8 cellular contexts compared by ENCODE assay signal in genomic region chr5:14257995-14258403, GRCh38.
DNase-seq lines count a peak whose midpoint lies in the region; ATAC-seq and TF ChIP-seq lines count a peak whose summit lies in the region.

No MANE protein-coding gene starts in this region.

- peaks cover 0 to 12% (median 7%) of the 10 kb centered on the region in 6 donors for H3K9me3 Mint-ChIP-seq in immature natural killer cell
- peaks cover 8% of the 10 kb centered on the region for H3K9me3 Mint-ChIP-seq in activated CD8-positive, alpha-beta memory T cell treated with anti-CD3 and anti-CD28 coated beads, Interleukin-2, amount 10 ng/mL, durations not matched to agents 7 days and 5 days (ENCODE audit: low read depth)

- H3K27me3 Mint-ChIP-seq in immature natural killer cell (ENCODE audit: low read depth in 3 of 3) = peaks cover 0 to 3% (median 2%) of the 10 kb centered on the region in 3 donors
- H3K27me3 Mint-ChIP-seq in activated CD8-positive, alpha-beta memory T cell treated with anti-CD3 and anti-CD28 coated beads, Interleukin-2, amount 10 ng/mL, durations not matched to agents 7 days and 5 days = peaks cover 7% of the 10 kb centered on the region

- H3K4me3 Mint-ChIP-seq in immature natural killer cell = peak overlapping the region in 3 of 5 donors; percentile 7 to 30 (median 15)
- no peak overlapping the region for H3K4me3 Mint-ChIP-seq in activated CD8-positive, alpha-beta memory T cell treated with anti-CD3 and anti-CD28 coated beads, Interleukin-2, amount 10 ng/mL, durations not matched to agents 7 days and 5 days

- peak overlapping the region in 3 of 6 donors; percentile 12 to 31 (median 15) for H3K27ac Mint-ChIP-seq in immature natural killer cell
- no peak overlapping the region for H3K27ac Mint-ChIP-seq in activated CD8-positive, alpha-beta memory T cell treated with anti-CD3 and anti-CD28 coated beads, Interleukin-2, amount 10 ng/mL, durations not matched to agents 7 days and 5 days

- intact Hi-C loops in lower leg skin (cut with DNase I; ENCODE audit: low total_unique reads) (no loop called here), Right ventricle myocardium inferior (cut with DNase I) (no loop called here)

- CTCF ChIA-PET in activated CD8-positive, alpha-beta memory T cell treated with anti-CD3 and anti-CD28 coated beads, Interleukin-2, amount 10 ng/mL, durations not matched to agents 7 days and 5 days (lab: Charles Lee) = interaction anchor here (0.7 kb wide), 2 partner anchors 12 to 92 kb away, joined by 3 read pairs; no protein-coding TSS in a partner anchor

- TF ChIP-seq CTCF in lower leg skin (IDR thresholded peaks at IDR 0.05) = no peak

- ATAC-seq in GM18519 (IDR thresholded peaks at IDR 0.05; ENCODE audit: low FRiP score, unreplicated experiment) = peak; percentile 55
- peak; percentile 70 for ATAC-seq in GM21717 (IDR thresholded peaks at IDR 0.05; ENCODE audit: unreplicated experiment)
- ATAC-seq in HG03457 (IDR thresholded peaks at IDR 0.05; ENCODE audit: unreplicated experiment) = peak; percentile 49
- no peak for ATAC-seq in Right ventricle myocardium inferior
- no peak for ATAC-seq in activated CD8-positive, alpha-beta memory T cell treated with anti-CD3 and anti-CD28 coated beads, Interleukin-2, amount 10 ng/mL, durations not matched to agents 7 days and 5 days

- TF ChIP-seq POLR2A in lower leg skin (IDR thresholded peaks at IDR 0.05) = no peak

- peaks cover 0 to 8% (median 0%) of the 10 kb centered on the region in 3 donors for H3K36me3 Mint-ChIP-seq in immature natural killer cell
- no peaks in the 10 kb centered on the region for H3K36me3 Mint-ChIP-seq in activated CD8-positive, alpha-beta memory T cell treated with anti-CD3 and anti-CD28 coated beads, Interleukin-2, amount 10 ng/mL, durations not matched to agents 7 days and 5 days

- peak in 2 of 3 donors; percentile 13 to 19 for DNase-seq in immature natural killer cell
- no peak for DNase-seq in lower leg skin (ENCODE audit: low spot score in 2 of 2)
- DNase-seq in Right ventricle myocardium inferior (ENCODE audit: missing footprints) = no peak
- no peak for DNase-seq in activated CD8-positive, alpha-beta memory T cell treated with anti-CD3 and anti-CD28 coated beads, Interleukin-2, amount 10 ng/mL, durations not matched to agents 7 days and 5 days
- DNase-seq in mucosa of gallbladder (ENCODE audit: low spot score) = no peak

- H3K4me3 ChIP-seq in lower leg skin (ENCODE audit: low read depth, poor library complexity, severe bottlenecking) = no peak overlapping the region

- H3K4me1 Mint-ChIP-seq in immature natural killer cell = peaks cover 54 to 61% of the 10 kb centered on the region in 2 donors
- no peaks in the 10 kb centered on the region for H3K4me1 Mint-ChIP-seq in activated CD8-positive, alpha-beta memory T cell treated with anti-CD3 and anti-CD28 coated beads, Interleukin-2, amount 10 ng/mL, durations not matched to agents 7 days and 5 days

- 76 to 78% methylated on average over 7 of the region's 7 CpGs for WGBS in lower leg skin, 2 donors

Comparison
In these comparisons a context has a peak if more than half of its experiments do, and no peak if none do; other contexts are left out.
1. ATAC-seq: peak in GM18519 (single experiment), GM21717 (single experiment) and HG03457 (single experiment); none in Right ventricle myocardium inferior (single experiment) and activated CD8-positive, alpha-beta memory T cell treated with anti-CD3 and anti-CD28 coated beads, Interleukin-2, amount 10 ng/mL, durations not matched to agents 7 days and 5 days (single experiment).
2. DNase-seq: peak in immature natural killer cell (2 of 3); none in lower leg skin (0 of 2), Right ventricle myocardium inferior (single experiment), activated CD8-positive, alpha-beta memory T cell treated with anti-CD3 and anti-CD28 coated beads, Interleukin-2, amount 10 ng/mL, durations not matched to agents 7 days and 5 days (single experiment) and mucosa of gallbladder (single experiment).